ENCODE assay signal across 8 cellular contexts in genomic region chr3:38039899-38040261, GRCh38. TPM values are rescaled to one million over a fixed set of nuclear protein-coding genes. Genes with fewer than 3 reads are reported as not detected.
A peak's percentile ranks its signal among the peaks of the same experiment; 100 is the strongest.
DNase-seq lines count a peak whose midpoint lies in the region; ATAC-seq and TF ChIP-seq lines count a peak whose summit lies in the region.

No MANE protein-coding gene starts in this region.

- H3K36me3 Mint-ChIP-seq in glutamatergic neuron (ENCODE audit: unreplicated experiment) (no peaks in the 10 kb centered on the region), osteocyte (ENCODE audit: unreplicated experiment) (no peaks in the 10 kb centered on the region)

- H3K27ac Mint-ChIP-seq in glutamatergic neuron (ENCODE audit: unreplicated experiment) (no peak overlapping the region), osteocyte (ENCODE audit: unreplicated experiment) (no peak overlapping the region)

- H3K4me1 Mint-ChIP-seq in glutamatergic neuron (ENCODE audit: low read depth, unreplicated experiment) = peaks cover 2% of the 10 kb centered on the region
- H3K4me1 Mint-ChIP-seq in osteocyte (ENCODE audit: unreplicated experiment) = peaks cover 15% of the 10 kb centered on the region

- H3K4me2 ChIP-seq in DOHH2 (ENCODE audit: low read length) (peak overlapping the region; percentile 72), Loucy (ENCODE audit: low read depth, low read length, poor library complexity, severe bottlenecking) (peak overlapping the region; percentile 88)

- H3F3A ChIP-seq in DOHH2 (ENCODE audit: control insufficient read depth, insufficient read depth) (no peaks in the 10 kb centered on the region), Loucy (ENCODE audit: low read depth) (no peaks in the 10 kb centered on the region)

- H3K9me3 Mint-ChIP-seq in glutamatergic neuron (ENCODE audit: unreplicated experiment) = peaks cover 2% of the 10 kb centered on the region
- no peaks in the 10 kb centered on the region for H3K9me3 Mint-ChIP-seq in osteocyte (ENCODE audit: unreplicated experiment)

- TF ChIP-seq CTCF in DOHH2 (IDR thresholded peaks at IDR 0.05; ENCODE audit: low read depth, low read length, poor library complexity, severe bottlenecking) (no peak), Loucy (conservative IDR thresholded peaks at IDR 0.05; ENCODE audit: low read length) (peak; percentile 56), glutamatergic neuron (IDR thresholded peaks at IDR 0.05; ENCODE audit: partially characterized antibody, unreplicated experiment) (no peak), osteocyte (IDR thresholded peaks at IDR 0.05) (peak; percentile 28)

- peaks cover 18% of the 10 kb centered on the region for H3K4me1 ChIP-seq in DOHH2 (ENCODE audit: control insufficient read depth, low read length)
- H3K4me1 ChIP-seq in Loucy (ENCODE audit: insufficient read depth, low read length, poor library complexity, severe bottlenecking) = peaks cover 12% of the 10 kb centered on the region

- no peaks in the 10 kb centered on the region for H3K79me2 ChIP-seq in DOHH2 (ENCODE audit: control insufficient read depth, low read length)
- no peaks in the 10 kb centered on the region for H3K79me2 ChIP-seq in Loucy (ENCODE audit: insufficient read depth, low read length)

- H3K9ac ChIP-seq in Loucy (ENCODE audit: low read depth, low read length, poor library complexity, severe bottlenecking) = no peak overlapping the region

- H2AFZ ChIP-seq in Loucy (ENCODE audit: low read length) = peak overlapping the region; percentile 79

- H4K20me1 ChIP-seq in DOHH2 (ENCODE audit: control insufficient read depth, insufficient read depth, low read depth, low read length) (no peaks in the 10 kb centered on the region), Loucy (ENCODE audit: insufficient read depth, low read length, poor library complexity, severe bottlenecking) (no peaks in the 10 kb centered on the region)

- H3K36me3 ChIP-seq in DOHH2 (ENCODE audit: control insufficient read depth, low read length) (no peaks in the 10 kb centered on the region), Loucy (ENCODE audit: insufficient read depth, low read length) (no peaks in the 10 kb centered on the region)

- DNase-seq in activated T-helper 1 cell treated with Interleukin-2 at 50 U/mL for 16 hours (ENCODE audit: low read depth) (peak; percentile 40), glutamatergic neuron (no peak), osteocyte (ENCODE audit: extremely low spot score, unreplicated experiment) (no peak), SHP77 (lab: John Stamatoyannopoulos, UW) (no peak), amniotic stem cell (lab: John Stamatoyannopoulos, UW) (no peak)

- H3K4me3 ChIP-seq in DOHH2 (ENCODE audit: low read length) (peak overlapping the region; percentile 50), Loucy (ENCODE audit: low read length, poor library complexity, severe bottlenecking) (peak overlapping the region; percentile 72)

- H3K27me3 Mint-ChIP-seq in glutamatergic neuron (ENCODE audit: unreplicated experiment) (peaks cover 4% of the 10 kb centered on the region), osteocyte (ENCODE audit: unreplicated experiment) (peaks cover 16% of the 10 kb centered on the region)

- H3K4me3 Mint-ChIP-seq in glutamatergic neuron (ENCODE audit: unreplicated experiment) = peak overlapping the region; percentile 85
- H3K4me3 Mint-ChIP-seq in osteocyte (ENCODE audit: unreplicated experiment) = peak overlapping the region; percentile 70

- no peaks in the 10 kb centered on the region for H3K9me2 ChIP-seq in DOHH2 (replicated peaks; ENCODE audit: control insufficient read depth, low read length)
- H3K9me2 ChIP-seq in Loucy (replicated peaks; ENCODE audit: low read depth, low read length) = no peaks in the 10 kb centered on the region

- ATAC-seq in GM21515 (IDR thresholded peaks at IDR 0.05; ENCODE audit: unreplicated experiment) = peak; percentile 56

- no peak overlapping the region for H3K27ac ChIP-seq in DOHH2 (ENCODE audit: low read depth, low read length)

- H3K9me3 ChIP-seq in DOHH2 (ENCODE audit: control insufficient read depth, insufficient read depth, low read length) = no peaks in the 10 kb centered on the region
- no peaks in the 10 kb centered on the region for H3K9me3 ChIP-seq in Loucy (ENCODE audit: insufficient read depth, low read depth, low read length)

- H3K27me3 ChIP-seq in DOHH2 (ENCODE audit: control insufficient read depth, low read length) = peaks cover 22% of the 10 kb centered on the region
- H3K27me3 ChIP-seq in Loucy (ENCODE audit: insufficient read depth, low read length, poor library complexity, severe bottlenecking) = no peaks in the 10 kb centered on the region

RNA-seq across cellular contexts. Expression of gene DLEC1, which starts 0.9 kb away (rescaled TPM):
- total RNA-seq in glutamatergic neuron (ENCODE audit: unreplicated experiment) = 0.42 TPM
- 0.24 and 0.62 TPM in 2 replicates for total RNA-seq in osteocyte

RNA-seq across cellular contexts. Expression of gene PLCD1, which starts 10.4 kb away (rescaled TPM):
- total RNA-seq in glutamatergic neuron (ENCODE audit: unreplicated experiment) (73.0 TPM), osteocyte (21.8 and 22.8 TPM in 2 replicates)

RNA-seq across cellular contexts. Expression of gene VILL, which starts 49.3 kb away (rescaled TPM):
- 3.2 TPM for total RNA-seq in glutamatergic neuron (ENCODE audit: unreplicated experiment)
- total RNA-seq in osteocyte = 2.3 and 2.7 TPM in 2 replicates

Comparison
In these comparisons a context has a peak if more than half of its experiments do, and no peak if none do; other contexts are left out.
1. CTCF ChIP-seq: peak in Loucy (single experiment) and osteocyte (single experiment); none in DOHH2 (single experiment) and glutamatergic neuron (single experiment).